15 cellular contexts compared by ENCODE assay signal in the genomic region with DNA sequence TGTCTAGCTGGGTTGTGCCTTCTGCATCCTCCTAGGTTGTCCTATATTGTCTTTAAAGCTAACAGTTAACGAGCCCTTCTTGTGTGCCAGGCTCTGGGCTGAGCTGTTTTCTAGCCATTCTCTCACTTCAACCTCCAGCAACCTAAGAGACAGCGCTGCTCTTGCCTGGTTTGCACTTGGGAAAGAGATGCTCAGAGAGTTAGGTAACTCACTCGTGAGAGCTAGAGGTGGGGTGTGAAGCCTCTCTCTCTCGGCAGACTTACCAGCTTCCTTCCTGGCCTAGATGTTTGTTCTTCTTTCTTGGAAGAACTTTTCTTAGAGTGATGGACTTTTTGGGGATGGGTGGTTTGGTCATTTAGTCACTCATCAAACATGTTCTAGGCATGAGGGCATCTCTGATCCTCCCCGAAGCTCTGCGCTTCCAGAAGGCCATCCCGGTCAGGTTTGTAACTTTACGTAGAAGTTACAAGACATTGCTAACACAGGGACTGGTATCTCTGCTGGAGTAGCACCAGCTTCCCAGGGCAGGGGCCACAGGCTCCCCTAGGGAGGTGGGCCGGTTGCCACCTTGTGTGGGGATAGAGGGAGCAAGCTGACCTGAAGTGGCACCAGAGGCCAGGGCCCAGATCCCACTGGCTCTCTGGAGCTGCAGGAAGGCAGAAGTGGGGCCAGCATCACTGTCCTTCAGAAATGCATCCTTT. TPM values are rescaled to one million over a fixed set of nuclear protein-coding genes. Genes with fewer than 3 reads are reported as not detected.
DNase-seq lines count a peak whose midpoint lies in the region; ATAC-seq, FAIRE-seq and TF ChIP-seq lines count a peak whose summit lies in the region.
"Had no signal": no experiment of that assay in that cellular context is flagged by ENCODE, and none has a peak within 500 bp of the region (broad histone marks: within the 10 kb centered on the region; RNA-seq: fewer than 3 reads in every experiment).

No MANE protein-coding gene starts in this region.

- H3K4me3 Mint-ChIP-seq in CD4-positive, CD25-positive, alpha-beta regulatory T cell, result peak overlapping the region in 1 of 4 donors; percentile 12

- H3K9me3 Mint-ChIP-seq in CD4-positive, CD25-positive, alpha-beta regulatory T cell, result no peaks in the 10 kb centered on the region

- intact Hi-C loops in Panc1 (cut with micrococcal nuclease; ENCODE audit: unreplicated experiment) (no loop called here), endothelial cell of umbilical vein (cut with micrococcal nuclease) (loop anchor here (2.0 to 5.0 kb wide), 3 partner anchors 15 to 42 kb away; partner anchors contain the start of gene TSPAN15)

- H3K4me2 ChIP-seq in endothelial cell of umbilical vein (ENCODE audit: insufficient read depth, low read length), result no peak overlapping the region

- H3K27ac Mint-ChIP-seq in CD4-positive, CD25-positive, alpha-beta regulatory T cell, result peak overlapping the region; percentile 3 to 84 (median 48)

- no peak overlapping the region for H3K4me3 ChIP-seq in CD4-positive, CD25-positive, alpha-beta regulatory T cell (ENCODE audit: low read depth, low read length)
- H3K4me3 ChIP-seq in Panc1 (ENCODE audit: low read depth in 2 of 2, low read length in 2 of 2), result no peak overlapping the region
- no peak overlapping the region for H3K4me3 ChIP-seq in endothelial cell of umbilical vein (replicated peaks in 1 of 3; ENCODE audit: insufficient read depth in 1 of 3, low read depth in 1 of 3, low read length in 3 of 3)
- no peak overlapping the region for H3K4me3 ChIP-seq in rectal smooth muscle tissue (ENCODE audit: low read length)
- H3K4me3 ChIP-seq in HAP-1, result no peak overlapping the region
- H3K4me3 ChIP-seq: adrenal gland had no signal

- no peaks in the 10 kb centered on the region for H3K9me3 ChIP-seq in CD4-positive, CD25-positive, alpha-beta regulatory T cell (ENCODE audit: control insufficient read depth in 2 of 2, low read length in 2 of 2)
- no peaks in the 10 kb centered on the region for H3K9me3 ChIP-seq in Panc1 (ENCODE audit: control insufficient read depth, insufficient read depth, low read depth, low read length)
- no peaks in the 10 kb centered on the region for H3K9me3 ChIP-seq in endothelial cell of umbilical vein (replicated peaks; ENCODE audit: control insufficient read depth, insufficient read depth, low read length)
- no peaks in the 10 kb centered on the region for H3K9me3 ChIP-seq in HAP-1
- H3K9me3 ChIP-seq: adrenal gland had no signal

- H3K27ac ChIP-seq in CD4-positive, CD25-positive, alpha-beta regulatory T cell (ENCODE audit: insufficient read depth, low read length, poor library complexity, severe bottlenecking), result no peak overlapping the region
- peak overlapping the region; percentile 68 for H3K27ac ChIP-seq in Panc1 (ENCODE audit: low read length)
- H3K27ac ChIP-seq in endothelial cell of umbilical vein (ENCODE audit: insufficient read depth, low read depth, low read length), result peak overlapping the region; percentile 45
- H3K27ac ChIP-seq in rectal smooth muscle tissue (ENCODE audit: low read depth, low read length), result peak overlapping the region; percentile 80
- H3K27ac ChIP-seq: C4-2B had no signal

- H4K20me1 ChIP-seq in endothelial cell of umbilical vein (replicated peaks; ENCODE audit: control insufficient read depth, extremely low read depth, insufficient read depth, low read length), result no peaks in the 10 kb centered on the region

- peaks cover 0 to 17% (median 5%) of the 10 kb centered on the region in 4 donors for H3K4me1 Mint-ChIP-seq in CD4-positive, CD25-positive, alpha-beta regulatory T cell

- no TSS peak for BruUV-seq in Panc1 (replicated peaks; lab: Mats Ljungman, UMichigan)
- BruUV-seq in endothelial cell of umbilical vein (replicated peaks; lab: Mats Ljungman, UMichigan), result no TSS peak

- peak in 1 of 2 donors; percentile 12 for ATAC-seq in CD4-positive, CD25-positive, alpha-beta regulatory T cell (ENCODE audit: low read depth in 2 of 2)
- ATAC-seq in Panc1, result peak; percentile 5; the same call in 1 of the 2 replicates
- no peak for ATAC-seq in GM19467 (IDR thresholded peaks at IDR 0.05; ENCODE audit: unreplicated experiment)

- peaks cover 4% of the 10 kb centered on the region for H3K36me3 Mint-ChIP-seq in CD4-positive, CD25-positive, alpha-beta regulatory T cell

- H3K36me3 ChIP-seq in CD4-positive, CD25-positive, alpha-beta regulatory T cell (ENCODE audit: control insufficient read depth, insufficient read depth, low read length), result no peaks in the 10 kb centered on the region
- H3K36me3 ChIP-seq in Panc1 (ENCODE audit: control insufficient read depth, insufficient read depth, low read length) (no peaks in the 10 kb centered on the region), endothelial cell of umbilical vein (ENCODE audit: control insufficient read depth in 2 of 2, extremely low read depth in 1 of 2, insufficient read depth in 2 of 2, low read length in 2 of 2) (no peaks in the 10 kb centered on the region), rectal smooth muscle tissue (ENCODE audit: control insufficient read depth, insufficient read depth, low read length) (no peaks in the 10 kb centered on the region), HAP-1 (replicated peaks) (no peaks in the 10 kb centered on the region)
- H3K36me3 ChIP-seq: adrenal gland had no signal

- no peaks in the 10 kb centered on the region for H3K27me3 Mint-ChIP-seq in CD4-positive, CD25-positive, alpha-beta regulatory T cell

- H3K79me2 ChIP-seq in endothelial cell of umbilical vein (ENCODE audit: control insufficient read depth, insufficient read depth, low read length), result peaks cover 18% of the 10 kb centered on the region

- H3K9ac ChIP-seq in endothelial cell of umbilical vein (replicated peaks; ENCODE audit: extremely low read depth, insufficient read depth, low read length) (no peak overlapping the region), rectal smooth muscle tissue (ENCODE audit: low read length) (no peak overlapping the region)

- FAIRE-seq in endothelial cell of umbilical vein (lab: Jason Lieb, UNC) (no peak), GM12891 (lab: Jason Lieb, UNC) (no peak)

- dilution Hi-C loops in endothelial cell of umbilical vein (cut with MboI; ENCODE audit: extremely low pct_ligation_motif_present, low sequenced_read_pairs), result no loop called here

- in situ Hi-C loops in Panc1 (cut with HindIII; ENCODE audit: low pct_unique_long_range_greater_than_20kb, low sequenced_read_pairs), result no loop called here
- in situ Hi-C loops in HAP-1 (cut with MboI; ENCODE audit: low sequenced_read_pairs), result no loop called here

- POLR2A ChIA-PET in Panc1 (lab: Charles Lee) (interaction anchor here (0.5 kb wide), 1 partner anchor 270 kb away, joined by 7 read pairs; no protein-coding TSS in a partner anchor), endothelial cell of umbilical vein (lab: Charles Lee) (no interaction called here)

- CTCF ChIA-PET in Panc1 (lab: Charles Lee) (interaction anchor here (0.7 to 1.2 kb wide), 3 partner anchors 16 to 57 kb away, joined by 3 to 12 read pairs (median 3); no protein-coding TSS in a partner anchor), endothelial cell of umbilical vein (lab: Charles Lee) (interaction anchor here (0.9 to 3.1 kb wide), 9 partner anchors 8 to 57 kb away, joined by 3 to 13 read pairs (median 9); partner anchors contain the start of gene TSPAN15)

- TF ChIP-seq POLR2A in endothelial cell of umbilical vein (IDR thresholded peaks at IDR 0.05; ENCODE audit: low read depth, low read length), result no peak
- no peak for TF ChIP-seq POLR2A in GM12891 (IDR thresholded peaks at IDR 0.05; ENCODE audit: low read depth, low read length)

- no peaks in the 10 kb centered on the region for H3K4me1 ChIP-seq in CD4-positive, CD25-positive, alpha-beta regulatory T cell (ENCODE audit: control insufficient read depth, insufficient read depth, low read length, poor library complexity, severe bottlenecking)
- H3K4me1 ChIP-seq in Panc1 (ENCODE audit: control insufficient read depth, insufficient read depth, low read length) (peaks cover 85% of the 10 kb centered on the region), endothelial cell of umbilical vein (ENCODE audit: control insufficient read depth, extremely low read depth, insufficient read depth, low read length) (peaks cover 51% of the 10 kb centered on the region), rectal smooth muscle tissue (ENCODE audit: control insufficient read depth, insufficient read depth, low read length) (peaks cover 42% of the 10 kb centered on the region), HAP-1 (no peaks in the 10 kb centered on the region; the same call in 1 of the 2 replicates)

- no peaks in the 10 kb centered on the region for H3K27me3 ChIP-seq in CD4-positive, CD25-positive, alpha-beta regulatory T cell (ENCODE audit: control insufficient read depth, insufficient read depth, low read length)
- H3K27me3 ChIP-seq in Panc1 (ENCODE audit: control insufficient read depth, insufficient read depth, low read length), result no peaks in the 10 kb centered on the region
- H3K27me3 ChIP-seq in endothelial cell of umbilical vein (ENCODE audit: control insufficient read depth in 2 of 2, insufficient read depth in 2 of 2, low read length in 2 of 2), result no peaks in the 10 kb centered on the region
- H3K27me3 ChIP-seq in rectal smooth muscle tissue (ENCODE audit: control insufficient read depth, insufficient read depth, low read length), result no peaks in the 10 kb centered on the region
- H3K27me3 ChIP-seq in HAP-1 (ENCODE audit: low read depth), result no peaks in the 10 kb centered on the region
- H3K27me3 ChIP-seq: adrenal gland had no signal

- H2AFZ ChIP-seq in endothelial cell of umbilical vein (ENCODE audit: low read depth, low read length), result no peak overlapping the region

- no peaks in the 10 kb centered on the region for H3K9me1 ChIP-seq in endothelial cell of umbilical vein (replicated peaks; ENCODE audit: control insufficient read depth, extremely low read depth, insufficient read depth, low read length)

- peak in 1 of 3 donors; percentile 68 for DNase-seq in CD4-positive, CD25-positive, alpha-beta regulatory T cell
- no peak for DNase-seq in Panc1 (ENCODE audit: low read depth, low spot score)
- DNase-seq in endothelial cell of umbilical vein (ENCODE audit: low read depth, low spot score), result no peak
- no peak for DNase-seq in HAP-1 (ENCODE audit: low spot score in 2 of 2)
- DNase-seq in GM12891 (ENCODE audit: insufficient read length, low spot score), result no peak
- DNase-seq in activated CD8-positive, alpha-beta memory T cell treated with anti-CD3 and anti-CD28 coated beads for 24 hours, result no peak
- DNase-seq: activated CD4-positive, alpha-beta T cell treated with anti-CD3 and anti-CD28 coated beads for 4 hours; effector CD8-positive, alpha-beta T cell; NCI-H1436; NCI-H748 treated with DMSO at 0.1 percent for 48 hours; retina had no signal

- TF ChIP-seq CTCF in Panc1 (IDR thresholded peaks at IDR 0.05) (no peak), endothelial cell of umbilical vein (IDR thresholded peaks at IDR 0.05; ENCODE audit: extremely low read depth in 1 of 2, insufficient read depth in 1 of 2, low read depth in 1 of 2, low read length in 2 of 2) (no peak)

RNA-seq across cellular contexts. Expression of gene TSPAN15, which starts 14.3 kb away (rescaled TPM):
- total RNA-seq in CD4-positive, CD25-positive, alpha-beta regulatory T cell, result 4.3 TPM
- polyA plus RNA-seq in CD4-positive, CD25-positive, alpha-beta regulatory T cell, result 1 to 10 TPM; 1.5 to 6.0 (median 3.1) TPM
- total RNA-seq in Panc1 (2021; ENCODE audit: unreplicated experiment), result 199 TPM
- polyA plus RNA-seq in Panc1 (2012; ENCODE audit: insufficient read length), result 415 TPM
- 78.4 and 100 TPM in 2 replicates for total RNA-seq in endothelial cell of umbilical vein
- polyA plus RNA-seq in endothelial cell of umbilical vein, result 166 and 189 TPM in 2 replicates
- 105 and 118 TPM in 2 replicates for polyA plus RNA-seq in endothelial cell of umbilical vein (2011; cell fraction: cytosol; rRNA removed)
- 69.7 and 75.3 TPM in 2 replicates for polyA plus RNA-seq in endothelial cell of umbilical vein (2011; cell fraction: nucleus; rRNA removed)
- polyA plus RNA-seq in endothelial cell of umbilical vein (2012), result 50.5 and 94.9 TPM in 2 replicates
- polyA minus RNA-seq in endothelial cell of umbilical vein, result 120 and 174 TPM in 2 replicates
- 10.7 TPM for polyA minus RNA-seq in endothelial cell of umbilical vein (2011; cell fraction: cytosol; rRNA and poly(A)+ RNA removed)
- 50.8 and 57.3 TPM in 2 replicates for polyA minus RNA-seq in endothelial cell of umbilical vein (2011; cell fraction: nucleus; rRNA and poly(A)+ RNA removed)
- polyA plus RNA-seq in GM12891 (2012; ENCODE audit: low read depth, missing spikeins), result 2.2 TPM

RNA-seq across cellular contexts. Expression of gene TACR2, which starts 48.9 kb away (rescaled TPM):
- not detected for total RNA-seq in CD4-positive, CD25-positive, alpha-beta regulatory T cell
- under 1 TPM in 2 of 4 donors, not detected in 2; 0.13 to 0.14 TPM for polyA plus RNA-seq in CD4-positive, CD25-positive, alpha-beta regulatory T cell
- total RNA-seq in Panc1 (2021; ENCODE audit: unreplicated experiment) (0.21 TPM), endothelial cell of umbilical vein (not detected in 2 replicates)
- 0.94 TPM for polyA plus RNA-seq in Panc1 (2012; ENCODE audit: insufficient read length)
- 0.19 and 0.22 TPM in 2 replicates for polyA plus RNA-seq in endothelial cell of umbilical vein
- 0.14 and 0.20 TPM in 2 replicates for polyA plus RNA-seq in endothelial cell of umbilical vein (2011; cell fraction: cytosol; rRNA removed)
- 0.11 TPM in 1 of 2 replicates, not detected in the other for polyA plus RNA-seq in endothelial cell of umbilical vein (2011; cell fraction: nucleus; rRNA removed)
- 0.11 and 0.24 TPM in 2 replicates for polyA plus RNA-seq in endothelial cell of umbilical vein (2012)
- polyA minus RNA-seq in endothelial cell of umbilical vein, result 0.21 TPM in 1 of 2 replicates, not detected in the other
- not detected for polyA minus RNA-seq in endothelial cell of umbilical vein (2011; cell fraction: cytosol; rRNA and poly(A)+ RNA removed)
- not detected in 2 replicates for polyA minus RNA-seq in endothelial cell of umbilical vein (2011; cell fraction: nucleus; rRNA and poly(A)+ RNA removed)
- polyA plus RNA-seq in GM12891 (2012; ENCODE audit: low read depth, missing spikeins), result 0.18 TPM

Comparison
In these comparisons a context has a peak if more than half of its experiments do, and no peak if none do; other contexts are left out.
1. RNA of gene TSPAN15, which starts 14.3 kb away (total RNA-seq): 199 TPM in Panc1 (single experiment) and 78.4 to 100 TPM in endothelial cell of umbilical vein; 4.3 TPM in CD4-positive, CD25-positive, alpha-beta regulatory T cell (single experiment); every median in the first group is over 10 times any median in the second.